In the genomic region with DNA sequence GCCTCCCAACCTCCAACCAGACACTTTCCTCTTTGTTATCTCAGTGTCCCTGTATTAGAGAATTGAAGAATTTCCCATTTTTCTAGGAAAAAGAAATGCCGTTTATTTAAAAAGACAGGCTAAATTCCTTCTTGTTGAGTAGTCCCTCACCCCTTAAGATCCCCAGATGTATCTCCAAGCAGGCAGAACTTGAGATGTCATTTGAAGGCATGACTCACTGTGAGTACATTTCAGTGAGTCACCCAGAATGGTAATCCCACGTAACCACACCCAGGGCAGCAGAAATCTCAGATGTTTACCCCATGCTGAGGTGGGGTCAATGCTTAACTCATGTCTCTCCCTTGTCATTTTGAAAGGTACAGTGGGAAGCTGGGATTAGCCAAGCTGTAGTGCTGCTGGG, we compare ENCODE assay signal across 8 cellular contexts. TPM values are rescaled to one million over a fixed set of nuclear protein-coding genes. Genes with fewer than 3 reads are reported as not detected.
DNase-seq lines count a peak whose midpoint lies in the region; ATAC-seq, FAIRE-seq and TF ChIP-seq lines count a peak whose summit lies in the region.

No MANE protein-coding gene starts in this region.

- H3K4me1 ChIP-seq in SJCRH30 (peaks cover 20% of the 10 kb centered on the region), kidney (ENCODE audit: control insufficient read depth in 1 of 2, insufficient read depth in 1 of 2, low read depth in 1 of 2, low read length in 2 of 2) (peaks cover 3 to 4% of the 10 kb centered on the region in 2 donors)

- no peaks in the 10 kb centered on the region for H3K9me3 ChIP-seq in SJCRH30 (replicated peaks)
- H3K9me3 ChIP-seq in kidney (ENCODE audit: control insufficient read depth in 1 of 2, low read length in 2 of 2) = no peaks in the 10 kb centered on the region

- H3K36me3 ChIP-seq in SJCRH30 = peaks cover 56% of the 10 kb centered on the region
- peaks cover 34 to 55% of the 10 kb centered on the region in 2 donors for H3K36me3 ChIP-seq in kidney (ENCODE audit: control insufficient read depth in 1 of 2, insufficient read depth in 2 of 2, low read length in 2 of 2)

- DNase-seq in ELF-1 (ENCODE audit: low read depth, low spot score) = peak; percentile 59
- DNase-seq in SJCRH30 = peak; percentile 78 to 79
- peak; percentile 99 for DNase-seq in choroid plexus epithelial cell (ENCODE audit: low read depth)
- DNase-seq in omental fat pad (ENCODE audit: low spot score) = no peak
- no peak for DNase-seq in hippocampal formation (lab: John Stamatoyannopoulos, UW)
- no peak for DNase-seq in kidney

- TF ChIP-seq CTCF in choroid plexus epithelial cell (conservative IDR thresholded peaks at IDR 0.05; ENCODE audit: low read depth, low read length) (no peak), omental fat pad (IDR thresholded peaks at IDR 0.05) (no peak), kidney (IDR thresholded peaks at IDR 0.05; ENCODE audit: borderline replicate concordance, extremely low read depth, insufficient read depth) (no peak)

- peak overlapping the region; percentile 36 for H3K27ac ChIP-seq in SJCRH30
- no peak overlapping the region for H3K27ac ChIP-seq in kidney (ENCODE audit: low read depth in 2 of 2, low read length in 2 of 2)

- FAIRE-seq in kidney (lab: Jason Lieb, UNC) = no peak

- no peak overlapping the region for H3K9ac ChIP-seq in kidney (ENCODE audit: low read length in 2 of 2)

- peak; percentile 76 for ATAC-seq in omental fat pad (ENCODE audit: low FRiP score)
- no peak for ATAC-seq in GM21360 (IDR thresholded peaks at IDR 0.05; ENCODE audit: unreplicated experiment)
- ATAC-seq in HG02623 (IDR thresholded peaks at IDR 0.05; ENCODE audit: unreplicated experiment) = no peak

- no peak overlapping the region for H3K4me3 ChIP-seq in SJCRH30
- H3K4me3 ChIP-seq in choroid plexus epithelial cell (ENCODE audit: low read depth, low read length) = no peak overlapping the region
- H3K4me3 ChIP-seq in kidney (ENCODE audit: low read length in 2 of 2) = no peak overlapping the region

- intact Hi-C loops in kidney (cut with DNase I) = no loop called here

- no peaks in the 10 kb centered on the region for H3K27me3 ChIP-seq in SJCRH30

RNA-seq across cellular contexts. Expression of a gene that starts 4.4 kb away (rescaled TPM):
- total RNA-seq in SJCRH30 (2014; rRNA removed; shearing (Covaris generic)) = 64.3 and 79.9 TPM in 2 replicates
- total RNA-seq in omental fat pad = 100 to 1,000 TPM; 104 to 164 (median 109) TPM
- 66.8 TPM for total RNA-seq in kidney
- 30.4 TPM for polyA plus RNA-seq in kidney (ENCODE audit: insufficient read depth, low read depth, low replicate concordance)

RNA-seq across cellular contexts. Expression of a gene that starts 10.9 kb away (rescaled TPM):
- 13.9 and 15.0 TPM in 2 replicates for total RNA-seq in SJCRH30 (2014; rRNA removed; shearing (Covaris generic))
- total RNA-seq in omental fat pad (1 to 10 TPM; 2.8 to 5.8 (median 3.3) TPM), kidney (6.8 TPM)
- 6.9 TPM for polyA plus RNA-seq in kidney (ENCODE audit: insufficient read depth, low read depth, low replicate concordance)

RNA-seq across cellular contexts. Expression of a gene that starts 35.2 kb away (rescaled TPM):
- total RNA-seq in SJCRH30 (2014; rRNA removed; shearing (Covaris generic)) = 0.32 and 0.61 TPM in 2 replicates
- total RNA-seq in omental fat pad (1 to 10 TPM in 1 of 4 donors, under 1 TPM in 3; 0.82 to 1.8 (median 0.89) TPM), kidney (2.6 TPM)
- 1.6 TPM for polyA plus RNA-seq in kidney (ENCODE audit: insufficient read depth, low read depth, low replicate concordance)

RNA-seq across cellular contexts. Expression of a gene that starts 53.9 kb away (rescaled TPM):
- total RNA-seq in SJCRH30 (2014; rRNA removed; shearing (Covaris generic)) = 21.2 and 22.0 TPM in 2 replicates
- total RNA-seq in omental fat pad (10 to 100 TPM in 3 of 4 donors, 1 to 10 TPM in 1; 9.1 to 21.0 (median 15.0) TPM), kidney (20.4 TPM)
- 4.7 TPM for polyA plus RNA-seq in kidney (ENCODE audit: insufficient read depth, low read depth, low replicate concordance)

RNA-seq across cellular contexts. Expression of a gene that starts 58.4 kb away (rescaled TPM):
- total RNA-seq in SJCRH30 (2014; rRNA removed; shearing (Covaris generic)) = 18.9 and 19.5 TPM in 2 replicates
- total RNA-seq in omental fat pad (10 to 100 TPM in 1 of 4 donors, 1 to 10 TPM in 3; 6.1 to 10.2 (median 7.8) TPM), kidney (9.1 TPM)
- polyA plus RNA-seq in kidney (ENCODE audit: insufficient read depth, low read depth, low replicate concordance) = 4.6 TPM

Comparison
In these comparisons a context has a peak if more than half of its experiments do, and no peak if none do; other contexts are left out.
1. DNase-seq: peak in ELF-1 (single experiment), SJCRH30 (2 of 2) and choroid plexus epithelial cell (single experiment); none in omental fat pad (single experiment), hippocampal formation (0 of 2) and kidney (single experiment).